In the genomic region with DNA sequence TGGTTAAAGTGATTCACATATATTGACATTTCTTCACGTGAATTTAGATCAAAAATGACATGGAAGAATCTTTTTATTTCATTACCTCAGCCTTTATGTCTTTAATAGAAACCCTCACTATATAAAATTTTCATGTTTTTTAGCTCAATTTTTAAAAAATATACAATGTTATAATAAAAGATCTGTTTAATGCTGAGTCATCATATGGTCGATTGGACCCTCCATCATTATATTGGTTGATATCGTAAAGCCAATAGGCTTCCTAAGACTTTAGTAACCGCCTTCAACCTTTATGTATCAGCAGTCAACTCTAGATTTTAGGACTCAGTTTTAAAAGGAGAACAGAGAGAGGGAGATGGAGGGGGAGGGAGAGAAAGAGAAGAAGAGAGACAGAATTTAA, we compare ENCODE assay signal across 4 cellular contexts.
TF ChIP-seq lines count a peak whose summit lies in the region.

No MANE protein-coding gene starts in this region.

TF ChIP-seq in SK-N-SH treated with all-trans-retinoic acid at 6 μM for 48 hours, 23 proteins besides CTCF, POLR2A, EP300 and RAD21:
- no peak for TF ChIP-seq ZC3H10 (CRISPR knock-in tag; IDR thresholded peaks at IDR 0.05)
- no peak for TF ChIP-seq PPARA (CRISPR knock-in tag; IDR thresholded peaks at IDR 0.05; ENCODE audit: borderline replicate concordance)
- TF ChIP-seq BACH2 (CRISPR knock-in tag; IDR thresholded peaks at IDR 0.05; ENCODE audit: borderline replicate concordance), result peak; percentile 24; the same call in 1 of the 2 replicates
- no peak for TF ChIP-seq ZNF70 (CRISPR knock-in tag; IDR thresholded peaks at IDR 0.05)
- TF ChIP-seq, protein P1, sequence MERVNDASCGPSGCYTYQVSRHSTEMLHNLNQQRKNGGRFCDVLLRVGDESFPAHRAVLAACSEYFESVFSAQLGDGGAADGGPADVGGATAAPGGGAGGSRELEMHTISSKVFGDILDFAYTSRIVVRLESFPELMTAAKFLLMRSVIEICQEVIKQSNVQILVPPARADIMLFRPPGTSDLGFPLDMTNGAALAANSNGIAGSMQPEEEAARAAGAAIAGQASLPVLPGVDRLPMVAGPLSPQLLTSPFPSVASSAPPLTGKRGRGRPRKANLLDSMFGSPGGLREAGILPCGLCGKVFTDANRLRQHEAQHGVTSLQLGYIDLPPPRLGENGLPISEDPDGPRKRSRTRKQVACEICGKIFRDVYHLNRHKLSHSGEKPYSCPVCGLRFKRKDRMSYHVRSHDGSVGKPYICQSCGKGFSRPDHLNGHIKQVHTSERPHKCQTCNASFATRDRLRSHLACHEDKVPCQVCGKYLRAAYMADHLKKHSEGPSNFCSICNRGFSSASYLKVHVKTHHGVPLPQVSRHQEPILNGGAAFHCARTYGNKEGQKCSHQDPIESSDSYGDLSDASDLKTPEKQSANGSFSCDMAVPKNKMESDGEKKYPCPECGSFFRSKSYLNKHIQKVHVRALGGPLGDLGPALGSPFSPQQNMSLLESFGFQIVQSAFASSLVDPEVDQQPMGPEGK (CRISPR knock-in tag; IDR thresholded peaks at IDR 0.05; ENCODE audit: borderline replicate concordance), result no peak

TF ChIP-seq in SK-N-SH, 30 proteins besides CTCF, POLR2A, EP300 and RAD21 (continues in another document):
- TF ChIP-seq SMC3 (IDR thresholded peaks at IDR 0.05; ENCODE audit: low read depth, low read length) (no peak), TEAD4 (IDR thresholded peaks at IDR 0.05; ENCODE audit: borderline replicate concordance, insufficient read depth) (no peak), SIN3A (IDR thresholded peaks at IDR 0.05; ENCODE audit: borderline replicate concordance, low read depth, low read length) (no peak), RXRA (IDR thresholded peaks at IDR 0.05; ENCODE audit: borderline replicate concordance, low read depth) (no peak), MEF2A (IDR thresholded peaks at IDR 0.05; ENCODE audit: borderline replicate concordance, low read depth) (no peak), NRF1 (IDR thresholded peaks at IDR 0.05; ENCODE audit: low read depth, low read length) (no peak), FOSL2 (IDR thresholded peaks at IDR 0.05; ENCODE audit: borderline replicate concordance, low read depth) (no peak), ELF1 (IDR thresholded peaks at IDR 0.05) (no peak), CHD2 (IDR thresholded peaks at IDR 0.05; ENCODE audit: low read length, partially characterized antibody) (no peak)
- TF ChIP-seq, protein P2, sequence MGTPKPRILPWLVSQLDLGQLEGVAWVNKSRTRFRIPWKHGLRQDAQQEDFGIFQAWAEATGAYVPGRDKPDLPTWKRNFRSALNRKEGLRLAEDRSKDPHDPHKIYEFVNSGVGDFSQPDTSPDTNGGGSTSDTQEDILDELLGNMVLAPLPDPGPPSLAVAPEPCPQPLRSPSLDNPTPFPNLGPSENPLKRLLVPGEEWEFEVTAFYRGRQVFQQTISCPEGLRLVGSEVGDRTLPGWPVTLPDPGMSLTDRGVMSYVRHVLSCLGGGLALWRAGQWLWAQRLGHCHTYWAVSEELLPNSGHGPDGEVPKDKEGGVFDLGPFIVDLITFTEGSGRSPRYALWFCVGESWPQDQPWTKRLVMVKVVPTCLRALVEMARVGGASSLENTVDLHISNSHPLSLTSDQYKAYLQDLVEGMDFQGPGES (IDR thresholded peaks at IDR 0.05; ENCODE audit: low read depth, low read length), result no peak
- TF ChIP-seq, protein P3, sequence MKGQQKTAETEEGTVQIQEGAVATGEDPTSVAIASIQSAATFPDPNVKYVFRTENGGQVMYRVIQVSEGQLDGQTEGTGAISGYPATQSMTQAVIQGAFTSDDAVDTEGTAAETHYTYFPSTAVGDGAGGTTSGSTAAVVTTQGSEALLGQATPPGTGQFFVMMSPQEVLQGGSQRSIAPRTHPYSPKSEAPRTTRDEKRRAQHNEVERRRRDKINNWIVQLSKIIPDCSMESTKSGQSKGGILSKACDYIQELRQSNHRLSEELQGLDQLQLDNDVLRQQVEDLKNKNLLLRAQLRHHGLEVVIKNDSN (IDR thresholded peaks at IDR 0.05; ENCODE audit: borderline replicate concordance, low read depth), result no peak
- TF ChIP-seq, protein P4, sequence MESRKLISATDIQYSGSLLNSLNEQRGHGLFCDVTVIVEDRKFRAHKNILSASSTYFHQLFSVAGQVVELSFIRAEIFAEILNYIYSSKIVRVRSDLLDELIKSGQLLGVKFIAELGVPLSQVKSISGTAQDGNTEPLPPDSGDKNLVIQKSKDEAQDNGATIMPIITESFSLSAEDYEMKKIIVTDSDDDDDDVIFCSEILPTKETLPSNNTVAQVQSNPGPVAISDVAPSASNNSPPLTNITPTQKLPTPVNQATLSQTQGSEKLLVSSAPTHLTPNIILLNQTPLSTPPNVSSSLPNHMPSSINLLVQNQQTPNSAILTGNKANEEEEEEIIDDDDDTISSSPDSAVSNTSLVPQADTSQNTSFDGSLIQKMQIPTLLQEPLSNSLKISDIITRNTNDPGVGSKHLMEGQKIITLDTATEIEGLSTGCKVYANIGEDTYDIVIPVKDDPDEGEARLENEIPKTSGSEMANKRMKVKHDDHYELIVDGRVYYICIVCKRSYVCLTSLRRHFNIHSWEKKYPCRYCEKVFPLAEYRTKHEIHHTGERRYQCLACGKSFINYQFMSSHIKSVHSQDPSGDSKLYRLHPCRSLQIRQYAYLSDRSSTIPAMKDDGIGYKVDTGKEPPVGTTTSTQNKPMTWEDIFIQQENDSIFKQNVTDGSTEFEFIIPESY (IDR thresholded peaks at IDR 0.05; ENCODE audit: borderline replicate concordance, low read depth), result no peak
- TF ChIP-seq, protein P5, sequence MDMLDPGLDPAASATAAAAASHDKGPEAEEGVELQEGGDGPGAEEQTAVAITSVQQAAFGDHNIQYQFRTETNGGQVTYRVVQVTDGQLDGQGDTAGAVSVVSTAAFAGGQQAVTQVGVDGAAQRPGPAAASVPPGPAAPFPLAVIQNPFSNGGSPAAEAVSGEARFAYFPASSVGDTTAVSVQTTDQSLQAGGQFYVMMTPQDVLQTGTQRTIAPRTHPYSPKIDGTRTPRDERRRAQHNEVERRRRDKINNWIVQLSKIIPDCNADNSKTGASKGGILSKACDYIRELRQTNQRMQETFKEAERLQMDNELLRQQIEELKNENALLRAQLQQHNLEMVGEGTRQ (IDR thresholded peaks at IDR 0.05; ENCODE audit: borderline replicate concordance, low read depth, low read length), result no peak

TF ChIP-seq in IMR-90, 13 proteins besides CTCF, POLR2A, EP300 and RAD21:
- TF ChIP-seq RCOR1 (IDR thresholded peaks at IDR 0.05; ENCODE audit: insufficient replicate concordance, low read length) (no peak), MXI1 (IDR thresholded peaks at IDR 0.05; ENCODE audit: borderline replicate concordance, low read depth, low read length) (no peak), MAFK (IDR thresholded peaks at IDR 0.05; ENCODE audit: low read depth, low read length) (peak; percentile 99), NFE2L2 (IDR thresholded peaks at IDR 0.05; ENCODE audit: low read depth, low read length) (peak; percentile 84), BHLHE40 (IDR thresholded peaks at IDR 0.05; ENCODE audit: low read depth, low read length) (no peak)

TF ChIP-seq in H1, 55 proteins besides CTCF, POLR2A, EP300 and RAD21:
- TF ChIP-seq, protein P6, sequence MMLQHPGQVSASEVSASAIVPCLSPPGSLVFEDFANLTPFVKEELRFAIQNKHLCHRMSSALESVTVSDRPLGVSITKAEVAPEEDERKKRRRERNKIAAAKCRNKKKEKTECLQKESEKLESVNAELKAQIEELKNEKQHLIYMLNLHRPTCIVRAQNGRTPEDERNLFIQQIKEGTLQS (IDR thresholded peaks at IDR 0.05; ENCODE audit: insufficient read depth, low read depth, low read length), result no peak
- TF ChIP-seq BACH1 (IDR thresholded peaks at IDR 0.05; ENCODE audit: low read length) (0 out of 2 replicates have a peak, but pooled peaks have one; percentile 51), MAFK (IDR thresholded peaks at IDR 0.05; ENCODE audit: low read depth, low read length) (peak; percentile 94)
